21 cellular contexts compared by ENCODE assay signal in the genomic region with DNA sequence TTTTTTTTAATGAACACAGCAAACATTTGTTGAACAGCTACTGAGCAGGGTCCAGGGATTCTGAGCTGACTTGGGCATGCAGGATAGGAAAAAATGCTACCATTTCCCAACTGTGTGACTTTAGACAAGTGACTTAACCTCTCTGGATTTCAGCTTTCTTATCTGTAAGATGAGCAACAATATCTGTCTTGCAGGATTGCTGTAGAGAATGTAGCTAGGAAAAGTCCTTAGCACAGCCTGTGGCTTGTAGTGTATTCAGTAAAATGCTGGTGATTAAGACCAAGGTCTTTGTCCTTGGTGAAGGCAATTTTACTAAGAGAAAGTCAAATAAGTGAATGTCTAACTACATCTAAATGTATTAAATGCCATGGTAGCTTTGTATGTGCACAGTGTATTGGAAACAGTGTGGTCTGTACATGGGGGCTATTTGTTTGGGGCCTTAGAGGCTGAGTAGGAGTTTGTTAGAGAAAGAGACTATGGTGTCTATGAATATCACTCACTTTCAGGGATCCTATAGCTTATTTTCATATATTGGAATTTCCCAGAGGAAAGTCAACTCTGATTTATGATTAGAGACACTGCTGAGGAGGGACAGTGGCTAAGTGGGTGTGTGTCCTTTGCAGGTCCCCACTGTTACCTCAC.
DNase-seq lines count a peak whose midpoint lies in the region; ATAC-seq and TF ChIP-seq lines count a peak whose summit lies in the region.
"Had no signal": no experiment of that assay in that cellular context is flagged by ENCODE, and none has a peak within 500 bp of the region (broad histone marks: within the 10 kb centered on the region; RNA-seq: fewer than 3 reads in every experiment).

No MANE protein-coding gene starts in this region.

- CTCF ChIA-PET in SK-N-SH (lab: Yijun Ruan, JAX), result interaction anchor here (0.9 to 5.7 kb wide), 5 partner anchors 17 to 1400 kb away, joined by 3 to 38 read pairs (median 3); no protein-coding TSS in a partner anchor

- H3K9me3 ChIP-seq in SK-N-SH (no peaks in the 10 kb centered on the region), osteoblast (ENCODE audit: low read depth, low read length) (no peaks in the 10 kb centered on the region)
- H3K9me3 ChIP-seq: BLaER1, Caco-2, HAP-1 had no signal

- no peak for ATAC-seq in SK-N-SH treated with all-trans-retinoic acid at 6 μM for 48 hours
- ATAC-seq: CD8-positive, alpha-beta T cell; GM12878 had no signal

- no peak overlapping the region for H3K27ac ChIP-seq in SK-N-SH (ENCODE audit: low read depth in 2 of 2, low read length in 1 of 2)
- no peak overlapping the region for H3K27ac ChIP-seq in osteoblast (ENCODE audit: low read depth, low read length)
- H3K27ac ChIP-seq: 22Rv1, BLaER1, C4-2B had no signal

- H3K4me3 Mint-ChIP-seq in brain (no peak overlapping the region), type B pancreatic cell (no peak overlapping the region)
- H3K4me3 Mint-ChIP-seq: B cell; CD4-positive, CD25-positive, alpha-beta regulatory T cell; CD8-positive, alpha-beta T cell had no signal

- TF ChIP-seq CTCF in SK-N-SH (IDR thresholded peaks at IDR 0.05), result no peak
- TF ChIP-seq CTCF in brain (conservative IDR thresholded peaks at IDR 0.05), result no peak
- no peak for TF ChIP-seq CTCF in osteoblast (IDR thresholded peaks at IDR 0.05; ENCODE audit: extremely low read depth, low read depth, low read length)
- no peak for TF ChIP-seq CTCF in type B pancreatic cell (conservative IDR thresholded peaks at IDR 0.05)

- DNase-seq in SK-N-SH (no peak), osteoblast (ENCODE audit: insufficient read length, low spot score, missing footprints) (peak; percentile 35), type B pancreatic cell (ENCODE audit: extremely low spot score, unreplicated experiment) (no peak), ureter (ENCODE audit: low spot score) (no peak), DMS79 treated with DMSO at 0.1 percent for 48 hours (lab: John Stamatoyannopoulos, UW) (no peak)
- DNase-seq in activated effector memory CD4-positive, alpha-beta T cell treated with Interleukin-2 at 50 U/mL for 16 hours, result no peak
- DNase-seq: Caco-2; CD4-positive, CD25-positive, alpha-beta regulatory T cell; CD8-positive, alpha-beta T cell; DMS153; EL; GDM1; GOT3 had no signal

- H3K27ac Mint-ChIP-seq in brain (peak overlapping the region in 3 of 5 experiments; percentile 19 to 36 (median 36)), type B pancreatic cell (peak overlapping the region; percentile 22)
- H3K27ac Mint-ChIP-seq: B cell; CD4-positive, CD25-positive, alpha-beta regulatory T cell; CD8-positive, alpha-beta T cell had no signal

- H2AFZ ChIP-seq in SK-N-SH (ENCODE audit: low read depth) (no peak overlapping the region), osteoblast (ENCODE audit: low read length) (no peak overlapping the region)

- H3K9ac ChIP-seq in SK-N-SH, result no peak overlapping the region
- H3K9ac ChIP-seq: BLaER1 had no signal

- POLR2A ChIA-PET in SK-N-SH (lab: Yijun Ruan, JAX), result no interaction called here

- H3K4me2 ChIP-seq in SK-N-SH (no peak overlapping the region), osteoblast (ENCODE audit: insufficient read depth, low read length) (no peak overlapping the region)
- H3K4me2 ChIP-seq: BLaER1 had no signal

- no peaks in the 10 kb centered on the region for H3K9me2 ChIP-seq in SK-N-SH

- H4K20me1 ChIP-seq in SK-N-SH (ENCODE audit: insufficient read depth) (no peaks in the 10 kb centered on the region), osteoblast (ENCODE audit: insufficient read depth, low read length) (no peaks in the 10 kb centered on the region)
- H4K20me1 ChIP-seq: BLaER1 had no signal

- H3K79me2 ChIP-seq in SK-N-SH (ENCODE audit: insufficient read depth) (no peaks in the 10 kb centered on the region), osteoblast (ENCODE audit: insufficient read depth, low read length) (no peaks in the 10 kb centered on the region)

- H3K4me1 ChIP-seq in SK-N-SH (ENCODE audit: control insufficient read depth in 1 of 2, insufficient read depth in 2 of 2, low read depth in 1 of 2, low read length in 1 of 2), result peaks cover 0 to 59% of the 10 kb centered on the region in 2 experiments; a peak in 1 of 4 replicates
- H3K4me1 ChIP-seq in osteoblast (ENCODE audit: insufficient read depth, low read length), result no peaks in the 10 kb centered on the region
- H3K4me1 ChIP-seq: HAP-1 had no signal

- no peaks in the 10 kb centered on the region for H3K36me3 ChIP-seq in SK-N-SH (replicated peaks in 1 of 2; ENCODE audit: control insufficient read depth in 1 of 2, insufficient read depth in 2 of 2, low read length in 1 of 2)
- H3K36me3 ChIP-seq in osteoblast (ENCODE audit: insufficient read depth, low read length), result no peaks in the 10 kb centered on the region
- H3K36me3 ChIP-seq: BLaER1, HAP-1 had no signal

- no peaks in the 10 kb centered on the region for H3K36me3 Mint-ChIP-seq in brain
- H3K36me3 Mint-ChIP-seq in type B pancreatic cell, result no peaks in the 10 kb centered on the region
- H3K36me3 Mint-ChIP-seq: CD4-positive, CD25-positive, alpha-beta regulatory T cell; CD8-positive, alpha-beta T cell had no signal

- H3K27me3 Mint-ChIP-seq in brain (peaks cover 3% of the 10 kb centered on the region), type B pancreatic cell (no peaks in the 10 kb centered on the region)
- H3K27me3 Mint-ChIP-seq: B cell; CD4-positive, CD25-positive, alpha-beta regulatory T cell had no signal

- H3K27me3 ChIP-seq in SK-N-SH (ENCODE audit: insufficient read depth) (peaks cover 4% of the 10 kb centered on the region), osteoblast (ENCODE audit: insufficient read depth, low read length) (peaks cover 7% of the 10 kb centered on the region)
- H3K27me3 ChIP-seq: BLaER1 had no signal

- no peak for TF ChIP-seq EP300 in SK-N-SH (IDR thresholded peaks at IDR 0.05; ENCODE audit: borderline replicate concordance in 1 of 2, low read depth in 1 of 2, low read length in 1 of 2)

- H3F3A ChIP-seq in SK-N-SH (replicated peaks; ENCODE audit: insufficient read depth), result no peaks in the 10 kb centered on the region

- H3K4me1 Mint-ChIP-seq in brain (peaks cover 90% of the 10 kb centered on the region), type B pancreatic cell (ENCODE audit: unreplicated experiment) (peaks cover 12% of the 10 kb centered on the region)
- H3K4me1 Mint-ChIP-seq: B cell; CD4-positive, CD25-positive, alpha-beta regulatory T cell had no signal

- no peak for TF ChIP-seq RAD21 in SK-N-SH (IDR thresholded peaks at IDR 0.05; ENCODE audit: low read length)

- H3K4me3 ChIP-seq in SK-N-SH (ENCODE audit: low read depth in 2 of 2, low read length in 1 of 2) (no peak overlapping the region), osteoblast (ENCODE audit: insufficient read depth, low read length) (no peak overlapping the region)
- H3K4me3 ChIP-seq: BLaER1, GM12878, HAP-1 had no signal

- H3K9me3 Mint-ChIP-seq in brain (peaks cover 0 to 6% (median 0%) of the 10 kb centered on the region in 5 experiments), type B pancreatic cell (no peaks in the 10 kb centered on the region)
- H3K9me3 Mint-ChIP-seq: CD4-positive, CD25-positive, alpha-beta regulatory T cell; CD8-positive, alpha-beta T cell had no signal

TF ChIP-seq in SK-N-SH treated with all-trans-retinoic acid at 6 μM for 48 hours, 23 proteins besides CTCF, POLR2A, EP300 and RAD21:
- peak; percentile 97 for TF ChIP-seq ZFP3 (CRISPR knock-in tag; IDR thresholded peaks at IDR 0.05)
- TF ChIP-seq ZNF8 (CRISPR knock-in tag; IDR thresholded peaks at IDR 0.05), result no peak
TF ChIP-seq in SK-N-SH treated with all-trans-retinoic acid at 6 μM for 48 hours: peak in this region for 1.

TF ChIP-seq in SK-N-SH, 30 proteins besides CTCF, POLR2A, EP300 and RAD21 (continues in another document):
- no peak for TF ChIP-seq JUND (IDR thresholded peaks at IDR 0.05)
- TF ChIP-seq NFIC (IDR thresholded peaks at IDR 0.05; ENCODE audit: borderline replicate concordance), result no peak
- TF ChIP-seq SMC3 (IDR thresholded peaks at IDR 0.05; ENCODE audit: low read depth, low read length), result no peak
- no peak for TF ChIP-seq MEF2A (IDR thresholded peaks at IDR 0.05; ENCODE audit: borderline replicate concordance, low read depth)
- no peak for TF ChIP-seq RCOR1 (IDR thresholded peaks at IDR 0.05; ENCODE audit: low read length)
- no peak for TF ChIP-seq FOSL2 (IDR thresholded peaks at IDR 0.05; ENCODE audit: borderline replicate concordance, low read depth)
- no peak for TF ChIP-seq USF1 (IDR thresholded peaks at IDR 0.05; ENCODE audit: borderline replicate concordance, low read depth)
- TF ChIP-seq, protein P1, sequence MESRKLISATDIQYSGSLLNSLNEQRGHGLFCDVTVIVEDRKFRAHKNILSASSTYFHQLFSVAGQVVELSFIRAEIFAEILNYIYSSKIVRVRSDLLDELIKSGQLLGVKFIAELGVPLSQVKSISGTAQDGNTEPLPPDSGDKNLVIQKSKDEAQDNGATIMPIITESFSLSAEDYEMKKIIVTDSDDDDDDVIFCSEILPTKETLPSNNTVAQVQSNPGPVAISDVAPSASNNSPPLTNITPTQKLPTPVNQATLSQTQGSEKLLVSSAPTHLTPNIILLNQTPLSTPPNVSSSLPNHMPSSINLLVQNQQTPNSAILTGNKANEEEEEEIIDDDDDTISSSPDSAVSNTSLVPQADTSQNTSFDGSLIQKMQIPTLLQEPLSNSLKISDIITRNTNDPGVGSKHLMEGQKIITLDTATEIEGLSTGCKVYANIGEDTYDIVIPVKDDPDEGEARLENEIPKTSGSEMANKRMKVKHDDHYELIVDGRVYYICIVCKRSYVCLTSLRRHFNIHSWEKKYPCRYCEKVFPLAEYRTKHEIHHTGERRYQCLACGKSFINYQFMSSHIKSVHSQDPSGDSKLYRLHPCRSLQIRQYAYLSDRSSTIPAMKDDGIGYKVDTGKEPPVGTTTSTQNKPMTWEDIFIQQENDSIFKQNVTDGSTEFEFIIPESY (IDR thresholded peaks at IDR 0.05; ENCODE audit: borderline replicate concordance, low read depth), result no peak
- no peak for TF ChIP-seq PBX3 (IDR thresholded peaks at IDR 0.05)
- TF ChIP-seq YY1 (IDR thresholded peaks at IDR 0.05; ENCODE audit: low read depth), result no peak
